Comparison of ENCODE assay signal across 8 cellular contexts in the genomic region with DNA sequence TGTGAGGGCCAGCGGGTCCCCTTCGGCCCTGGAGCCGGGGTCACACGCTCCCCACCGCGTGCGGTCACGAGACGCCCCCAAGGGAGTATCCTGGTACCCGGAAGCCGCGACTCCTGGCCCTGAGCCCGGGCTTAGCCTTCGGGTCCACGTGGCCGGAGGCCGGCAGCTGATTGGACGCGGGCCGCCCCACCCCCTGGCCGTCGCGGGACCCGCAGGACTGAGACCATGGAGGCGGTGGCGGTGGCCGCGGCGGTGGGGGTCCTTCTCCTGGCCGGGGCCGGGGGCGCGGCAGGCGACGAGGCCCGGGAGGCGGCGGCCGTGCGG. TPM values are rescaled to one million over a fixed set of nuclear protein-coding genes. Genes with fewer than 3 reads are reported as not detected.
A peak's percentile ranks its signal among the peaks of the same experiment; 100 is the strongest.
DNase-seq lines count a peak whose midpoint lies in the region; ATAC-seq lines count a peak whose summit lies in the region.

A gene (plus strand): TSS at position 194 of the 324 bp plus-strand sequence. CDS start 32 bp downstream, at position 226.

- no peaks in the 10 kb centered on the region for H3K9me3 ChIP-seq in CD4-positive, CD25-positive, alpha-beta regulatory T cell (ENCODE audit: control insufficient read depth in 2 of 2, low read length in 2 of 2)
- no peaks in the 10 kb centered on the region for H3K9me3 ChIP-seq in ectodermal cell (ENCODE audit: control insufficient read depth, low read length)

- peak within 1 kb of the TSS; percentile 72 for H3K4me3 ChIP-seq in CD4-positive, CD25-positive, alpha-beta regulatory T cell (ENCODE audit: low read depth, low read length)
- peak within 1 kb of the TSS; percentile 63 for H3K4me3 ChIP-seq in ectodermal cell (ENCODE audit: insufficient read depth, low read depth, low read length)

- H3K27ac ChIP-seq in CD4-positive, CD25-positive, alpha-beta regulatory T cell (ENCODE audit: insufficient read depth, low read length, poor library complexity, severe bottlenecking) = peak within 1 kb of the TSS; percentile 67
- H3K27ac ChIP-seq in ectodermal cell (ENCODE audit: insufficient read depth, low read depth, low read length, poor library complexity, severe bottlenecking) = peak within 1 kb of the TSS; percentile 44

- H3K4me3 Mint-ChIP-seq in CD4-positive, CD25-positive, alpha-beta regulatory T cell = peak within 1 kb of the TSS; percentile 76 to 92 (median 88)
- peak within 1 kb of the TSS; percentile 87 for H3K4me3 Mint-ChIP-seq in activated CD8-positive, alpha-beta T cell treated with anti-CD3 and anti-CD28 coated beads, Interleukin-2, amount 10 ng/mL, durations not matched to agents 7 days and 5 days

- DNase-seq in CD4-positive, CD25-positive, alpha-beta regulatory T cell = peak; percentile 69 to 89 (median 74)
- peak; percentile 78 for DNase-seq in NCI-H82 treated with DMSO at 0.1 percent for 48 hours (lab: John Stamatoyannopoulos, UW; ENCODE audit: unreplicated experiment)
- peak; percentile 88 for DNase-seq in activated CD8-positive, alpha-beta T cell treated with anti-CD3 and anti-CD28 coated beads, Interleukin-2, amount 10 ng/mL, durations not matched to agents 7 days and 5 days
- peak; percentile 89 to 92 for DNase-seq in lung microvascular endothelial cell (ENCODE audit: low read depth in 2 of 2)
- DNase-seq in stimulated activated CD4-positive, alpha-beta T cell treated with anti-CD3 and anti-CD28 coated beads, TNF-alpha, amount 100 ng/mL, for 48 hours (ENCODE audit: low read depth in 3 of 3) = peak; percentile 75 to 84 (median 77)

- peak; percentile 83 to 91 for ATAC-seq in CD4-positive, CD25-positive, alpha-beta regulatory T cell (ENCODE audit: low read depth in 2 of 2)
- ATAC-seq in GM19438 (IDR thresholded peaks at IDR 0.05; ENCODE audit: low read depth, unreplicated experiment) (peak; percentile 83), HG03565 (IDR thresholded peaks at IDR 0.05; ENCODE audit: unreplicated experiment) (peak; percentile 73)
- peak; percentile 91 for ATAC-seq in activated CD8-positive, alpha-beta T cell treated with anti-CD3 and anti-CD28 coated beads, Interleukin-2, amount 10 ng/mL, durations not matched to agents 7 days and 5 days

- H3K27me3 ChIP-seq in CD4-positive, CD25-positive, alpha-beta regulatory T cell (ENCODE audit: control insufficient read depth, insufficient read depth, low read length) = no peaks in the 10 kb centered on the region
- H3K27me3 ChIP-seq in ectodermal cell (ENCODE audit: control insufficient read depth, insufficient read depth, low read length, poor library complexity, severe bottlenecking) = peaks cover 25% of the 10 kb centered on the region

- H3K9me3 Mint-ChIP-seq in CD4-positive, CD25-positive, alpha-beta regulatory T cell = no peaks in the 10 kb centered on the region
- no peaks in the 10 kb centered on the region for H3K9me3 Mint-ChIP-seq in activated CD8-positive, alpha-beta T cell treated with anti-CD3 and anti-CD28 coated beads, Interleukin-2, amount 10 ng/mL, durations not matched to agents 7 days and 5 days (ENCODE audit: insufficient read depth)

- peaks cover 14% of the 10 kb centered on the region for H3K27me3 Mint-ChIP-seq in CD4-positive, CD25-positive, alpha-beta regulatory T cell
- H3K27me3 Mint-ChIP-seq in activated CD8-positive, alpha-beta T cell treated with anti-CD3 and anti-CD28 coated beads, Interleukin-2, amount 10 ng/mL, durations not matched to agents 7 days and 5 days (ENCODE audit: low read depth) = peaks cover 7% of the 10 kb centered on the region

- peaks cover 5 to 42% (median 27%) of the 10 kb centered on the region in 4 donors for H3K4me1 Mint-ChIP-seq in CD4-positive, CD25-positive, alpha-beta regulatory T cell
- H3K4me1 Mint-ChIP-seq in activated CD8-positive, alpha-beta T cell treated with anti-CD3 and anti-CD28 coated beads, Interleukin-2, amount 10 ng/mL, durations not matched to agents 7 days and 5 days (ENCODE audit: low read depth) = peaks cover 59% of the 10 kb centered on the region

- no peaks in the 10 kb centered on the region for H3K36me3 ChIP-seq in CD4-positive, CD25-positive, alpha-beta regulatory T cell (ENCODE audit: control insufficient read depth, insufficient read depth, low read length)
- peaks cover 7% of the 10 kb centered on the region for H3K36me3 ChIP-seq in ectodermal cell (ENCODE audit: control insufficient read depth, insufficient read depth, low read length)

- 0 to 1% methylated on average over 40 of the region's 40 CpGs for WGBS in ectodermal cell, 2 experiments

- POLR2A ChIA-PET in activated CD8-positive, alpha-beta T cell treated with anti-CD3 and anti-CD28 coated beads, Interleukin-2, amount 10 ng/mL, durations not matched to agents 7 days and 5 days (lab: Charles Lee) = interaction anchor here (0.6 to 2.0 kb wide), 5 partner anchors 9 to 269 kb away, joined by 3 to 8 read pairs (median 3); no protein-coding TSS in a partner anchor

- H3K36me3 Mint-ChIP-seq in CD4-positive, CD25-positive, alpha-beta regulatory T cell = peaks cover 5% of the 10 kb centered on the region
- H3K36me3 Mint-ChIP-seq in activated CD8-positive, alpha-beta T cell treated with anti-CD3 and anti-CD28 coated beads, Interleukin-2, amount 10 ng/mL, durations not matched to agents 7 days and 5 days (ENCODE audit: low read depth) = peaks cover 13% of the 10 kb centered on the region

- H3K27ac Mint-ChIP-seq in CD4-positive, CD25-positive, alpha-beta regulatory T cell = peak within 1 kb of the TSS; percentile 65 to 95 (median 94)
- peak within 1 kb of the TSS; percentile 87 for H3K27ac Mint-ChIP-seq in activated CD8-positive, alpha-beta T cell treated with anti-CD3 and anti-CD28 coated beads, Interleukin-2, amount 10 ng/mL, durations not matched to agents 7 days and 5 days

- H3K4me1 ChIP-seq in CD4-positive, CD25-positive, alpha-beta regulatory T cell (ENCODE audit: control insufficient read depth, insufficient read depth, low read length, poor library complexity, severe bottlenecking) = peaks cover 27% of the 10 kb centered on the region
- peaks cover 14% of the 10 kb centered on the region for H3K4me1 ChIP-seq in ectodermal cell (ENCODE audit: control insufficient read depth, insufficient read depth, low read length)

- CTCF ChIA-PET in activated CD8-positive, alpha-beta T cell treated with anti-CD3 and anti-CD28 coated beads, Interleukin-2, amount 10 ng/mL, durations not matched to agents 7 days and 5 days (lab: Charles Lee) = interaction anchor here (0.7 to 3.9 kb wide), 14 partner anchors 9 to 346 kb away, joined by 3 to 23 read pairs (median 4); a partner anchor contains a TSS

RNA-seq across cellular contexts. Expression of the gene that starts here (rescaled TPM):
- 11.8 TPM for total RNA-seq in CD4-positive, CD25-positive, alpha-beta regulatory T cell
- 10 to 100 TPM in 3 of 4 donors, 1 to 10 TPM in 1; 9.2 to 17.2 (median 12.0) TPM for polyA plus RNA-seq in CD4-positive, CD25-positive, alpha-beta regulatory T cell
- 10 to 100 TPM; 19.3 to 20.5 TPM for total RNA-seq in activated CD8-positive, alpha-beta T cell treated with anti-CD3 and anti-CD28 coated beads, Interleukin-2, amount 10 ng/mL, durations not matched to agents 7 days and 5 days
- polyA plus RNA-seq in ectodermal cell (2013, experiment 1 of 4) = 13.4 TPM
- 12.3 TPM for polyA plus RNA-seq in ectodermal cell (2013, experiment 2 of 4)
- polyA plus RNA-seq in ectodermal cell (2013, experiment 3 of 4) = 11.2 TPM
- polyA plus RNA-seq in ectodermal cell (2013, experiment 4 of 4) = 9.7 TPM
- total RNA-seq in lung microvascular endothelial cell = 20.7 and 36.3 TPM in 2 replicates

Comparison
In these comparisons a context has a peak if more than half of its experiments do, and no peak if none do; other contexts are left out.
1. Peak in every context shown above with its lines: DNase-seq, ATAC-seq, H3K4me3 ChIP-seq and H3K27ac ChIP-seq.